27 cellular contexts compared by ENCODE assay signal in genomic region chr19:13742756-13743155, GRCh38. TPM values are rescaled to one million over a fixed set of nuclear protein-coding genes. Genes with fewer than 3 reads are reported as not detected.
DNase-seq lines count a peak whose midpoint lies in the region; ATAC-seq and TF ChIP-seq lines count a peak whose summit lies in the region.
"Had no signal": no experiment of that assay in that cellular context is flagged by ENCODE, and none has a peak within 500 bp of the region (broad histone marks: within the 10 kb centered on the region; RNA-seq: fewer than 3 reads in every experiment).

No MANE protein-coding gene starts in this region.

- no peak overlapping the region for H3K4me3 ChIP-seq in RWPE2 (ENCODE audit: severe bottlenecking)
- H3K4me3 ChIP-seq in fibroblast of mammary gland (ENCODE audit: control insufficient read depth, low read depth, low read length) = no peak overlapping the region
- no peak overlapping the region for H3K4me3 ChIP-seq in esophagus muscularis mucosa
- H3K4me3 ChIP-seq: body of pancreas, prostate gland, upper lobe of right lung had no signal

- H3K9me3 ChIP-seq in RWPE2 (ENCODE audit: severe bottlenecking) (no peaks in the 10 kb centered on the region), esophagus muscularis mucosa (no peaks in the 10 kb centered on the region)
- H3K9me3 ChIP-seq: body of pancreas, prostate gland, upper lobe of right lung had no signal

- H3K27me3 Mint-ChIP-seq in stimulated activated naive CD8-positive, alpha-beta T cell treated with anti-CD3 and anti-CD28 coated beads, Interleukin-15, amount 100 ng/mL, for 72 hours = no peaks in the 10 kb centered on the region
- H3K27me3 Mint-ChIP-seq: memory B cell; stimulated activated memory B cell treated with anti-CD40 and anti-IgM and Interleukin-4, amounts not matched to agents 10 μg/mL and 1 μg/mL and 100 μg/mL, for 72 hours; T-helper 17 cell had no signal

- no peak for TF ChIP-seq CTCF in RWPE2 (IDR thresholded peaks at IDR 0.05; ENCODE audit: poor library complexity, severe bottlenecking)
- TF ChIP-seq CTCF in fibroblast of mammary gland (conservative IDR thresholded peaks at IDR 0.05; ENCODE audit: control insufficient read depth, insufficient read depth, low read depth, low read length) = no peak
- no peak for TF ChIP-seq CTCF in esophagus muscularis mucosa (IDR thresholded peaks at IDR 0.05)

- H3K27me3 ChIP-seq in RWPE2 (ENCODE audit: insufficient read depth, poor library complexity, severe bottlenecking) (no peaks in the 10 kb centered on the region), esophagus muscularis mucosa (no peaks in the 10 kb centered on the region)
- H3K27me3 ChIP-seq: body of pancreas, upper lobe of right lung had no signal

- ATAC-seq in RWPE2 (ENCODE audit: low read depth) = peak; percentile 24; the same call in 1 of the 3 replicates
- no peak for ATAC-seq in stimulated activated naive CD8-positive, alpha-beta T cell treated with anti-CD3 and anti-CD28 coated beads, Interleukin-15, amount 100 ng/mL, for 72 hours
- ATAC-seq: body of pancreas; left colon; stimulated activated memory B cell treated with anti-CD40 and anti-IgM and Interleukin-4, amounts not matched to agents 10 μg/mL and 1 μg/mL and 100 μg/mL, for 72 hours; T-helper 17 cell; upper lobe of right lung had no signal

- H3K27ac ChIP-seq in RWPE2 (ENCODE audit: poor library complexity, severe bottlenecking) (no peak overlapping the region), esophagus muscularis mucosa (replicated peaks in 1 of 4) (no peak overlapping the region)
- H3K27ac ChIP-seq: body of pancreas, epithelial cell of prostate, KMS-11, prostate gland, VCaP had no signal

- WGBS in esophagus muscularis mucosa = 78% methylated on average over 1 of the region's 1 CpG

- peak overlapping the region in 1 of 2 donors; percentile 77 for H3K27ac Mint-ChIP-seq in stimulated activated naive CD8-positive, alpha-beta T cell treated with anti-CD3 and anti-CD28 coated beads, Interleukin-15, amount 100 ng/mL, for 72 hours
- H3K27ac Mint-ChIP-seq: memory B cell; stimulated activated memory B cell treated with anti-CD40 and anti-IgM and Interleukin-4, amounts not matched to agents 10 μg/mL and 1 μg/mL and 100 μg/mL, for 72 hours; T-helper 17 cell had no signal

- no peaks in the 10 kb centered on the region for H3K4me1 ChIP-seq in RWPE2 (ENCODE audit: insufficient read depth, poor library complexity, severe bottlenecking)
- H3K4me1 ChIP-seq in esophagus muscularis mucosa = peaks cover 0 to 5% (median 2%) of the 10 kb centered on the region in 4 donors
- H3K4me1 ChIP-seq: prostate gland, upper lobe of right lung had no signal

- no peak for TF ChIP-seq EP300 in esophagus muscularis mucosa (IDR thresholded peaks at IDR 0.05)

- TF ChIP-seq POLR2A in esophagus muscularis mucosa (IDR thresholded peaks at IDR 0.05; ENCODE audit: low read depth) = no peak

- no peak overlapping the region for H3K4me3 Mint-ChIP-seq in stimulated activated naive CD8-positive, alpha-beta T cell treated with anti-CD3 and anti-CD28 coated beads, Interleukin-15, amount 100 ng/mL, for 72 hours
- H3K4me3 Mint-ChIP-seq: memory B cell; stimulated activated memory B cell treated with anti-CD40 and anti-IgM and Interleukin-4, amounts not matched to agents 10 μg/mL and 1 μg/mL and 100 μg/mL, for 72 hours; T-helper 17 cell had no signal

- H3K36me3 ChIP-seq in RWPE2 (ENCODE audit: low read depth) (no peaks in the 10 kb centered on the region), esophagus muscularis mucosa (no peaks in the 10 kb centered on the region)
- H3K36me3 ChIP-seq: prostate gland, upper lobe of right lung had no signal

- intact Hi-C loops in esophagus muscularis mucosa (cut with DNase I) = no loop called here

- H3K9me3 Mint-ChIP-seq in stimulated activated naive CD8-positive, alpha-beta T cell treated with anti-CD3 and anti-CD28 coated beads, Interleukin-15, amount 100 ng/mL, for 72 hours = peaks cover 0 to 7% of the 10 kb centered on the region in 2 donors
- H3K9me3 Mint-ChIP-seq: memory B cell; stimulated activated memory B cell treated with anti-CD40 and anti-IgM and Interleukin-4, amounts not matched to agents 10 μg/mL and 1 μg/mL and 100 μg/mL, for 72 hours had no signal

- peaks cover 11% of the 10 kb centered on the region for H3K4me1 Mint-ChIP-seq in stimulated activated naive CD8-positive, alpha-beta T cell treated with anti-CD3 and anti-CD28 coated beads, Interleukin-15, amount 100 ng/mL, for 72 hours
- H3K4me1 Mint-ChIP-seq: memory B cell, T-helper 17 cell had no signal

- peak; percentile 43 for DNase-seq in HPDE6-E6E7 (ENCODE audit: extremely low spot score)
- no peak for DNase-seq in RWPE2 (ENCODE audit: low spot score)
- peak; percentile 61 for DNase-seq in fibroblast of mammary gland (ENCODE audit: low read depth)
- no peak for DNase-seq in SW 1271 (lab: John Stamatoyannopoulos, UW)
- no peak for DNase-seq in activated naive CD4-positive, alpha-beta T cell (lab: John Stamatoyannopoulos, UW)
- DNase-seq in esophagus muscularis mucosa (ENCODE audit: extremely low spot score) = no peak
- DNase-seq in stimulated activated naive CD8-positive, alpha-beta T cell treated with anti-CD3 and anti-CD28 coated beads, Interleukin-15, amount 100 ng/mL, for 72 hours = no peak
- DNase-seq: activated CD4-positive, alpha-beta T cell treated with anti-CD3 and anti-CD28 coated beads for 48 hours; activated gamma-delta T cell; activated T-cell treated with anti-CD3 and anti-CD28 coated beads, Interleukin-2, amount 50 U/mL, for 1 hour; body of pancreas; Calu3; left colon; MV-4-11; NCI-H146; NCI-H2107; NCI-H446 treated with DMSO at 0.1 percent for 48 hours; SK-N-SH; stimulated activated CD4-positive, alpha-beta T cell treated with anti-CD3 and anti-CD28 coated beads, Interleukin-4, amount 100 ng/mL, for 4 hours; T-helper 17 cell; upper lobe of right lung had no signal

RNA-seq across cellular contexts. Expression of gene MRI1, which starts 21.6 kb away (rescaled TPM):
- total RNA-seq in esophagus muscularis mucosa = 10 to 100 TPM; 28.2 to 60.2 (median 38.5) TPM

RNA-seq across cellular contexts. Expression of gene C19orf53, which starts 31.5 kb away (rescaled TPM):
- 100 to 1,000 TPM in 2 of 4 donors, 10 to 100 TPM in 2; 87.4 to 168 (median 104) TPM for total RNA-seq in esophagus muscularis mucosa

RNA-seq across cellular contexts. Expression of gene ZSWIM4, which starts 52.5 kb away (rescaled TPM):
- 10 to 100 TPM in 1 of 4 donors, 1 to 10 TPM in 3; 5.3 to 11.6 (median 7.8) TPM for total RNA-seq in esophagus muscularis mucosa

Comparison
In these comparisons a context has a peak if more than half of its experiments do, and no peak if none do; other contexts are left out.
1. DNase-seq: peak in HPDE6-E6E7 (single experiment) and fibroblast of mammary gland (single experiment); none in RWPE2 (single experiment), SW 1271 (0 of 2), activated naive CD4-positive, alpha-beta T cell (0 of 4), esophagus muscularis mucosa (single experiment) and stimulated activated naive CD8-positive, alpha-beta T cell treated with anti-CD3 and anti-CD28 coated beads, Interleukin-15, amount 100 ng/mL, for 72 hours (0 of 2).